In the genomic region with DNA sequence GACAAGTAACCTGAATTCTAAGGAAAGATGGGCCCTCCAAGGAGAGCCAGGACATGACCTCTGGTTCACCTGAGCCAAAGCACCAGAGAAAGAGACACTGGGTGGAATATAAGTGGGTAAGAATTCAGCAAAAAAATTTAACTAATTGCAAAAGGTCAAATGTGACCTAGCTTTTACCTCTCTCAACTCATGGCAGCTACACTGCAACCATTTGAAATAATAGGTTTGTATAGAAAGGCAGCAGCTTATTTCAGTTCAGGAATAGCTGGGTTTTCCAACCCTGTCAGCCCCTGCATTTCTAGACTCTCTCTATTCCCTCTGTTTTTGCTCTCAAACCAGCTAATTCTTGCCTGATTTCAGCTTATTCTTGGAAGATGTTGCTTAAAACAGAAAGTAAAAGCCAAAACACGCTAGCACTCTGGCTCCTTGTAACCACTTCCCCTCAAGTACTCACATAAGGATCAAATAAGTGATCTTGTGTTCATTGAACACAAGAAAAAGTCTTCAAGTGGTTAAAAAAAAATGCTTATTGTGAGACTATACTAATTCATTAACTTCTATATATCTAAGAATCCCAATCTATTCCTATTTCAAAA, we compare ENCODE assay signal across 9 cellular contexts.
DNase-seq lines count a peak whose midpoint lies in the region; ATAC-seq and TF ChIP-seq lines count a peak whose summit lies in the region.
"Had no signal": no experiment of that assay in that cellular context is flagged by ENCODE, and none has a peak within 500 bp of the region (broad histone marks: within the 10 kb centered on the region; RNA-seq: fewer than 3 reads in every experiment).

No MANE protein-coding gene starts in this region.

- H3K27me3 ChIP-seq in effector memory CD4-positive, alpha-beta T cell (replicated peaks; ENCODE audit: control insufficient read depth, insufficient read depth, low read length, poor library complexity, severe bottlenecking) = no peaks in the 10 kb centered on the region
- no peaks in the 10 kb centered on the region for H3K27me3 ChIP-seq in A673 (replicated peaks; ENCODE audit: insufficient read depth, low read depth, low read length, poor library complexity)

- ATAC-seq in GM18498 (IDR thresholded peaks at IDR 0.05; ENCODE audit: unreplicated experiment) (peak; percentile 83), GM21723 (IDR thresholded peaks at IDR 0.05; ENCODE audit: unreplicated experiment) (peak; percentile 88)

- CTCF ChIA-PET in Calu3 (lab: Charles Lee) (no interaction called here), A673 (lab: Charles Lee) (no interaction called here)

- DNase-seq in LHCN-M2 (ENCODE audit: low read depth) (peak; percentile 8), Calu3 (no peak), retina (no peak), A673 (ENCODE audit: low spot score) (no peak)
- DNase-seq in effector memory CD4-positive, alpha-beta T cell = no peak
- DNase-seq in stimulated activated naive CD4-positive, alpha-beta T cell treated with Interleukin-2 at 50 U/mL for 16 hours (lab: John Stamatoyannopoulos, UW) = no peak

- POLR2A ChIA-PET in A673 (lab: Charles Lee; ENCODE audit: low non-redundant PET) = no interaction called here

- peak overlapping the region; percentile 36 for H3K4me3 ChIP-seq in effector memory CD4-positive, alpha-beta T cell (ENCODE audit: insufficient read depth, low read depth, low read length, poor library complexity, severe bottlenecking)
- no peak overlapping the region for H3K4me3 ChIP-seq in A673 (ENCODE audit: low read depth, low read length, poor library complexity, severe bottlenecking)
- H3K4me3 ChIP-seq: SK-N-MC had no signal

- H3K27ac Mint-ChIP-seq in Calu3 (ENCODE audit: unreplicated experiment) = no peak overlapping the region

- H3K27ac ChIP-seq in effector memory CD4-positive, alpha-beta T cell (ENCODE audit: insufficient read depth, low read length, poor library complexity, severe bottlenecking) = peak overlapping the region; percentile 33
- no peak overlapping the region for H3K27ac ChIP-seq in A673 (ENCODE audit: low read depth, low read length, poor library complexity, severe bottlenecking)
- H3K27ac ChIP-seq: SK-N-MC had no signal

- intact Hi-C loops in Calu3 (cut with micrococcal nuclease; ENCODE audit: unreplicated experiment) (no loop called here), A673 (cut with micrococcal nuclease; ENCODE audit: unreplicated experiment) (no loop called here)

- no peak for TF ChIP-seq CTCF in Calu3 (IDR thresholded peaks at IDR 0.05; ENCODE audit: unreplicated experiment)
- no peak for TF ChIP-seq CTCF in A673 (conservative IDR thresholded peaks at IDR 0.05; ENCODE audit: low read depth, low read length)

- H3K9me3 Mint-ChIP-seq in Calu3 (ENCODE audit: low read depth, unreplicated experiment) = no peaks in the 10 kb centered on the region

- H3K4me1 ChIP-seq in effector memory CD4-positive, alpha-beta T cell (ENCODE audit: control insufficient read depth, insufficient read depth, low read length, poor library complexity, severe bottlenecking) = no peaks in the 10 kb centered on the region
- no peaks in the 10 kb centered on the region for H3K4me1 ChIP-seq in A673 (ENCODE audit: insufficient read depth, low read length, poor library complexity, severe bottlenecking)

- H3K4me1 Mint-ChIP-seq in Calu3 (ENCODE audit: low read depth, unreplicated experiment) = no peaks in the 10 kb centered on the region

- H3K9me3 ChIP-seq in effector memory CD4-positive, alpha-beta T cell (ENCODE audit: control insufficient read depth, low read length) = no peaks in the 10 kb centered on the region
- no peaks in the 10 kb centered on the region for H3K9me3 ChIP-seq in A673 (ENCODE audit: low read depth, low read length, poor library complexity, severe bottlenecking)

- no peaks in the 10 kb centered on the region for H3K36me3 Mint-ChIP-seq in Calu3 (ENCODE audit: insufficient read depth, unreplicated experiment)

- no TSS peak for BruUV-seq in Calu3 (replicated peaks; lab: Mats Ljungman, UMichigan)
- BruUV-seq in A673 (replicated peaks; lab: Mats Ljungman, UMichigan) = no TSS peak

- H3K36me3 ChIP-seq in effector memory CD4-positive, alpha-beta T cell (ENCODE audit: control insufficient read depth, insufficient read depth, low read length) = no peaks in the 10 kb centered on the region
- H3K36me3 ChIP-seq in A673 (ENCODE audit: insufficient read depth, low read length, poor library complexity, severe bottlenecking) = no peaks in the 10 kb centered on the region

- no peak overlapping the region for H3K4me3 Mint-ChIP-seq in Calu3 (ENCODE audit: low read depth, unreplicated experiment)

- no peaks in the 10 kb centered on the region for H3K27me3 Mint-ChIP-seq in Calu3 (ENCODE audit: unreplicated experiment)
